Comparison of ENCODE assay signal across 14 cellular contexts in the genomic region with DNA sequence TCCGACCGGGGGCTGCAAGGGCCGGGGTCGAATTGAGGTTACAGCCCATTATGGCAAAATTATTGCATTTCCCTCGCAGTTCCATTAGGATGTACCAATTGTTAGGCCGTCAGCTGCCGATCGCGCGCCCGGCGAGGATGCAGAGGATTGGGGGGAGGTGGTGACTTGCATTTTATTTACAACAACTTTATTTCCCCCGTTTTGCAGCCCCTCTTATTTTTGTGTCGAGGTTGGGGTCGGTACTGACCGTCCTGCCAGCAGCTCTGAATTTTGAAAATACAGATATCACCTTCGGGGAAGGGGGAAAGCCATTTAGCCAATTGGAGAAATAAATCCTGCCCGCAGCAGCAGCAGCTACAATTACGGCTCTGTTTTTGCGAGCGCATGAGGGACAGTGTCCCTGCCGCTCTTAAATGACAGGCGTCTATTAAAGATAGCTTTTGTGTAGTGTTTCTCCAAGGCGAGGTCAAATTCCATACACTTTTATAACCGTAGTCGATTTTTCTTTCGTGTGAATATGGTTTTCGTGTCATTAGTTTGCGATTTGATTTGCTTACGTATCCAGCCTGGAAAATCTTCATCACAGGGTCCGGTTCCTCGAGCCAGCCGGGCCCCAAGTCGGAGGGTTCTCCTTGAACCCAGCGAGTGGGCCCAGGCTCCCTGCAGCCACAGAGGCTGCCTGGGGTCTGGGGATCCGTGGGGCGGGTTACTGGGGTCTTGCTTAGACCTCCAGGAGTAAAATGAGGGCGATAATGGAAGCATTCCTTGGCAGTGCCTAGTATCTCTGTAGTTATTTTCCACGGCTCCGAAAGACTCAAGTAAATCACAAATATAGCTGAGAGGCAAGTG. TPM values are rescaled to one million over a fixed set of nuclear protein-coding genes. Genes with fewer than 3 reads are reported as not detected.
DNase-seq lines count a peak whose midpoint lies in the region; ATAC-seq and TF ChIP-seq lines count a peak whose summit lies in the region.
"Had no signal": no experiment of that assay in that cellular context is flagged by ENCODE, and none has a peak within 500 bp of the region (broad histone marks: within the 10 kb centered on the region; RNA-seq: fewer than 3 reads in every experiment).

No MANE protein-coding gene starts in this region.

- 73 to 76% (median 75%) methylated on average over 40 of the region's 40 CpGs for WGBS in psoas muscle, 3 donors

- peaks cover 0 to 9% (median 0%) of the 10 kb centered on the region in 3 donors for H3K36me3 ChIP-seq in Peyer's patch
- H3K36me3 ChIP-seq in psoas muscle (ENCODE audit: insufficient read depth in 1 of 2, low read depth in 1 of 2): peaks cover 0 to 37% of the 10 kb centered on the region in 2 donors

- H3K9me3 Mint-ChIP-seq in Calu3 (ENCODE audit: low read depth, unreplicated experiment): no peaks in the 10 kb centered on the region
- H3K9me3 Mint-ChIP-seq in effector memory CD8-positive, alpha-beta T cell: no peaks in the 10 kb centered on the region
- H3K9me3 Mint-ChIP-seq: CD8-positive, alpha-beta T cell; T-helper 2 cell treated with Interferon-gamma antibody and Interleukin-4, amounts not matched to agents 5 μg/mL and 100 μg/mL, for 36 hours had no signal

- ATAC-seq in psoas muscle (no peak), GM21390 (IDR thresholded peaks at IDR 0.05; ENCODE audit: unreplicated experiment) (no peak)
- ATAC-seq in effector memory CD8-positive, alpha-beta T cell (replicated peaks): no peak

- H3K36me3 Mint-ChIP-seq in Calu3 (ENCODE audit: insufficient read depth, unreplicated experiment): peaks cover 11% of the 10 kb centered on the region
- no peaks in the 10 kb centered on the region for H3K36me3 Mint-ChIP-seq in effector memory CD8-positive, alpha-beta T cell (ENCODE audit: insufficient read depth)
- H3K36me3 Mint-ChIP-seq: CD8-positive, alpha-beta T cell had no signal

- no peaks in the 10 kb centered on the region for H3K27me3 Mint-ChIP-seq in Calu3 (ENCODE audit: unreplicated experiment)
- H3K27me3 Mint-ChIP-seq in effector memory CD8-positive, alpha-beta T cell: peaks cover 49 to 67% of the 10 kb centered on the region in 2 donors

- no peak overlapping the region for H3K27ac Mint-ChIP-seq in Calu3 (ENCODE audit: unreplicated experiment)
- H3K27ac Mint-ChIP-seq in effector memory CD8-positive, alpha-beta T cell: no peak overlapping the region
- H3K27ac Mint-ChIP-seq: CD8-positive, alpha-beta T cell; T-helper 2 cell treated with Interferon-gamma antibody and Interleukin-4, amounts not matched to agents 5 μg/mL and 100 μg/mL, for 36 hours had no signal

- TF ChIP-seq POLR2A in Peyer's patch (IDR thresholded peaks at IDR 0.05): peak; percentile 9 to 17

- H3K27ac ChIP-seq in Peyer's patch (peak overlapping the region; percentile 42 to 96 (median 79)), psoas muscle (peak overlapping the region; percentile 83)
- H3K27ac ChIP-seq: HL-60 had no signal

- H3K4me1 Mint-ChIP-seq in Calu3 (ENCODE audit: low read depth, unreplicated experiment): no peaks in the 10 kb centered on the region
- peaks cover 2 to 3% of the 10 kb centered on the region in 2 donors for H3K4me1 Mint-ChIP-seq in effector memory CD8-positive, alpha-beta T cell (ENCODE audit: low read depth in 2 of 2)

- H3K4me3 Mint-ChIP-seq in Calu3 (ENCODE audit: low read depth, unreplicated experiment): no peak overlapping the region
- H3K4me3 Mint-ChIP-seq in effector memory CD8-positive, alpha-beta T cell: no peak overlapping the region
- H3K4me3 Mint-ChIP-seq: CD8-positive, alpha-beta T cell; T-helper 2 cell treated with Interferon-gamma antibody and Interleukin-4, amounts not matched to agents 5 μg/mL and 100 μg/mL, for 36 hours had no signal

- no TSS peak for BruUV-seq in Calu3 (replicated peaks; lab: Mats Ljungman, UMichigan)

- CTCF ChIA-PET in Calu3 (lab: Charles Lee): no interaction called here

- H3K9me3 ChIP-seq in Peyer's patch: no peaks in the 10 kb centered on the region
- H3K9me3 ChIP-seq in psoas muscle: no peaks in the 10 kb centered on the region

- H3K4me3 ChIP-seq in Peyer's patch (peak overlapping the region in 2 of 4 donors; percentile 70 to 75), fibroblast of villous mesenchyme (ENCODE audit: low read depth, low read length) (peak overlapping the region; percentile 29), psoas muscle (peak overlapping the region; percentile 20)

- TF ChIP-seq CTCF in Calu3 (IDR thresholded peaks at IDR 0.05; ENCODE audit: unreplicated experiment): peak; percentile 4
- TF ChIP-seq CTCF in Peyer's patch (IDR thresholded peaks at IDR 0.05): no peak
- TF ChIP-seq CTCF in fibroblast of villous mesenchyme (IDR thresholded peaks at IDR 0.05; ENCODE audit: insufficient read depth, low read depth, low read length): no peak
- no peak for TF ChIP-seq CTCF in psoas muscle (IDR thresholded peaks at IDR 0.05)

- H3K27me3 ChIP-seq in Peyer's patch: no peaks in the 10 kb centered on the region
- H3K27me3 ChIP-seq in psoas muscle (ENCODE audit: insufficient read depth in 3 of 3, low read length in 2 of 3): no peaks in the 10 kb centered on the region

- H3K4me1 ChIP-seq in Peyer's patch (peaks cover 0 to 36% (median 5%) of the 10 kb centered on the region in 4 donors), psoas muscle (peaks cover 17% of the 10 kb centered on the region)

- intact Hi-C loops in Calu3 (cut with micrococcal nuclease; ENCODE audit: unreplicated experiment): no loop called here
- intact Hi-C loops in psoas muscle (cut with DNase I): loop anchor here in 1 of 2 donors (5.0 to 10.0 kb wide), 2 partner anchors 287 to 749 kb away; no protein-coding TSS in a partner anchor

- DNase-seq in Calu3 (no peak), Peyer's patch (peak in 2 of 3 donors; percentile 46 to 61), fibroblast of villous mesenchyme (ENCODE audit: low read depth) (peak; percentile 40), psoas muscle (peak in 1 of 2 donors; percentile 42), GOT3 (lab: John Stamatoyannopoulos, UW) (no peak)
- no peak for DNase-seq in activated effector memory CD4-positive, alpha-beta T cell treated with Interleukin-2 at 50 U/mL for 16 hours
- no peak for DNase-seq in effector memory CD8-positive, alpha-beta T cell
- DNase-seq: activated CD8-positive, alpha-beta memory T cell treated with anti-CD3 and anti-CD28 coated beads, Interleukin-2, amount 50 U/mL, for 4 hours; stimulated activated CD4-positive, alpha-beta T cell treated with anti-CD3 and anti-CD28 coated beads, Interleukin-12 subunit alpha, Interleukin-12 subunit beta, amount 100 ng/mL, for 4 hours had no signal

RNA-seq across cellular contexts. Expression of a gene that starts 0.7 kb away (rescaled TPM):
- 8.3 and 10.6 TPM in 2 replicates for total RNA-seq in Calu3 (2022)
- 10 to 100 TPM in 3 of 4 donors, 1 to 10 TPM in 1; 8.3 to 24.3 (median 20.1) TPM for total RNA-seq in Peyer's patch
- total RNA-seq in fibroblast of villous mesenchyme: 7.4 and 10.8 TPM in 2 replicates
- 10 to 100 TPM in 1 of 4 donors, 1 to 10 TPM in 3; 4.7 to 18.8 (median 8.1) TPM for total RNA-seq in psoas muscle
- 1 to 10 TPM; 2.6 to 7.6 (median 4.6) TPM for polyA plus RNA-seq in psoas muscle

RNA-seq across cellular contexts. Expression of a gene that starts 3.4 kb away (rescaled TPM):
- total RNA-seq in Calu3 (2022) (11.4 and 12.4 TPM in 2 replicates), Peyer's patch (10 to 100 TPM; 18.7 to 45.0 (median 30.7) TPM), fibroblast of villous mesenchyme (10.6 and 11.2 TPM in 2 replicates), psoas muscle (1 to 10 TPM; 2.5 to 3.7 (median 3.1) TPM)
- polyA plus RNA-seq in psoas muscle: 1 to 10 TPM in 2 of 3 donors, under 1 TPM in 1; 0.64 to 3.2 (median 1.5) TPM
- total RNA-seq: CD8-positive, alpha-beta T cell had no signal
- polyA plus RNA-seq: liver had no signal

RNA-seq across cellular contexts. Expression of a gene that starts 8.2 kb away (rescaled TPM):
- total RNA-seq in Calu3 (2022) (15.9 and 20.9 TPM in 2 replicates), Peyer's patch (10 to 100 TPM in 3 of 4 donors, 1 to 10 TPM in 1; 6.7 to 21.2 (median 13.9) TPM), fibroblast of villous mesenchyme (9.3 and 11.7 TPM in 2 replicates), psoas muscle (1 to 10 TPM; 3.3 to 5.6 (median 4.2) TPM)
- 1 to 10 TPM in 1 of 3 donors, under 1 TPM in 2; 0.65 to 2.6 (median 0.97) TPM for polyA plus RNA-seq in psoas muscle
- total RNA-seq: CD8-positive, alpha-beta T cell had no signal

RNA-seq across cellular contexts. Expression of a gene that starts 12.3 kb away (rescaled TPM):
- total RNA-seq in Calu3 (2022): not detected in 2 replicates
- total RNA-seq in Peyer's patch: 10 to 100 TPM in 1 of 4 donors, 1 to 10 TPM in 3; 3.3 to 11.8 (median 5.7) TPM
- total RNA-seq in fibroblast of villous mesenchyme: 2.2 and 2.3 TPM in 2 replicates
- total RNA-seq in psoas muscle: 1 to 10 TPM; 4.7 to 8.4 (median 6.7) TPM
- 10 to 100 TPM in 1 of 3 donors, 1 to 10 TPM in 2; 2.9 to 10.2 (median 6.2) TPM for polyA plus RNA-seq in psoas muscle
- total RNA-seq: CD8-positive, alpha-beta T cell had no signal
- polyA plus RNA-seq: liver had no signal

RNA-seq across cellular contexts. Expression of a gene that starts 13.6 kb away (rescaled TPM):
- total RNA-seq in Calu3 (2022) (1.0 and 1.2 TPM in 2 replicates), Peyer's patch (10 to 100 TPM in 1 of 4 donors, 1 to 10 TPM in 3; 2.6 to 11.5 (median 5.9) TPM), fibroblast of villous mesenchyme (0.97 and 1.3 TPM in 2 replicates), psoas muscle (10 to 100 TPM in 2 of 4 donors, 1 to 10 TPM in 2; 7.2 to 11.5 (median 9.1) TPM)
- 10 to 100 TPM in 2 of 3 donors, 1 to 10 TPM in 1; 6.8 to 20.8 (median 12.5) TPM for polyA plus RNA-seq in psoas muscle

Comparison
In these comparisons a context has a peak if more than half of its experiments do, and no peak if none do; other contexts are left out.
1. DNase-seq: peak in Peyer's patch (2 of 3) and fibroblast of villous mesenchyme (single experiment); none in Calu3 (single experiment), activated effector memory CD4-positive, alpha-beta T cell treated with Interleukin-2 at 50 U/mL for 16 hours (single experiment), effector memory CD8-positive, alpha-beta T cell (0 of 3) and GOT3 (single experiment).